Comparison of ENCODE assay signal across 16 cellular contexts in genomic region chr4:157992948-157993839, GRCh38.
DNase-seq lines count a peak whose midpoint lies in the region; ATAC-seq, FAIRE-seq and TF ChIP-seq lines count a peak whose summit lies in the region.
"Had no signal": no experiment of that assay in that cellular context is flagged by ENCODE, and none has a peak within 500 bp of the region (broad histone marks: within the 10 kb centered on the region; RNA-seq: fewer than 3 reads in every experiment).

No MANE protein-coding gene starts in this region.

- TF ChIP-seq POLR2A in A549 (IDR thresholded peaks at IDR 0.05; ENCODE audit: low read length) (no peak), gastrocnemius medialis (IDR thresholded peaks at IDR 0.05) (no peak)

- intact Hi-C loops in dendritic cell treated with granulocyte-macrophage colony-stimulating factor and Interleukin-4, amounts not matched to agents 40 ng/mL and 50 ng/mL, for 4 days (cut with micrococcal nuclease), result loop anchor here (1.0 to 5.0 kb wide), 5 partner anchors 14 to 634 kb away; partner anchors contain the start of gene GASK1B
- intact Hi-C loops in gastrocnemius medialis (cut with DNase I; ENCODE audit: low total_unique reads), result loop anchor here (1.0 to 2.0 kb wide), 2 partner anchors 179 to 262 kb away; no protein-coding TSS in a partner anchor

- peak overlapping the region; percentile 43 for H3K27ac Mint-ChIP-seq in dendritic cell treated with granulocyte-macrophage colony-stimulating factor and Interleukin-4, amounts not matched to agents 40 ng/mL and 50 ng/mL, for 4 days
- no peak overlapping the region for H3K27ac Mint-ChIP-seq in glutamatergic neuron (ENCODE audit: unreplicated experiment)
- H3K27ac Mint-ChIP-seq: activated CD4-positive, alpha-beta T cell treated with anti-CD3 and anti-CD28 coated beads for 36 hours; activated naive CD8-positive, alpha-beta T cell treated with anti-CD3 and anti-CD28 coated beads for 36 hours had no signal

- peak overlapping the region; percentile 61 for H3K4me2 ChIP-seq in A549

- DNase-seq in A549 (ENCODE audit: low read depth in 1 of 2, low spot score in 1 of 2), result no peak
- peak; percentile 8 for DNase-seq in DMS153 treated with DMSO at 0.1 percent for 48 hours (lab: John Stamatoyannopoulos, UW; ENCODE audit: unreplicated experiment)
- no peak for DNase-seq in gastrocnemius medialis
- DNase-seq in NAMALWA (ENCODE audit: low spot score), result no peak
- no peak for DNase-seq in Ammon's horn (ENCODE audit: low spot score)
- DNase-seq in glutamatergic neuron, result no peak
- DNase-seq: activated CD4-positive, alpha-beta T cell treated with anti-CD3 and anti-CD28 coated beads for 36 hours; activated naive CD8-positive, alpha-beta T cell treated with anti-CD3 and anti-CD28 coated beads for 36 hours; GM23248; Karpas-422; NCI-H1092; NCI-H2107; NCI-H526 treated with DMSO at 0.1 percent for 48 hours; SHP77 had no signal

- no peaks in the 10 kb centered on the region for H3K9me3 ChIP-seq in A549
- H3K9me3 ChIP-seq in gastrocnemius medialis, result no peaks in the 10 kb centered on the region

- H3K36me3 ChIP-seq in gastrocnemius medialis, result no peaks in the 10 kb centered on the region

- peak overlapping the region in 1 of 2 experiments; percentile 77; a peak in 2 of 6 replicates for H3K27ac ChIP-seq in A549
- H3K27ac ChIP-seq in gastrocnemius medialis, result peak overlapping the region in 3 of 4 donors; percentile 32 to 56 (median 52)
- H3K27ac ChIP-seq: GM23248 had no signal

- in situ Hi-C loops in gastrocnemius medialis (cut with MboI; ENCODE audit: low sequenced_read_pairs in 4 of 4), result loop anchor here (5.0 to 25.0 kb wide), 6 partner anchors 174 to 644 kb away; partner anchors contain the start of gene GASK1B (in 2 of the 4)

- TF ChIP-seq EP300 in A549 (IDR thresholded peaks at IDR 0.05), result no peak

- H3K4me1 Mint-ChIP-seq in dendritic cell treated with granulocyte-macrophage colony-stimulating factor and Interleukin-4, amounts not matched to agents 40 ng/mL and 50 ng/mL, for 4 days (ENCODE audit: low read depth), result peaks cover 47% of the 10 kb centered on the region
- no peaks in the 10 kb centered on the region for H3K4me1 Mint-ChIP-seq in glutamatergic neuron (ENCODE audit: low read depth, unreplicated experiment)
- H3K4me1 Mint-ChIP-seq: activated CD4-positive, alpha-beta T cell treated with anti-CD3 and anti-CD28 coated beads for 36 hours; activated naive CD8-positive, alpha-beta T cell treated with anti-CD3 and anti-CD28 coated beads for 36 hours had no signal

- H3K4me1 ChIP-seq in A549 (peaks cover 25% of the 10 kb centered on the region; the same call in 2 of the 3 replicates), gastrocnemius medialis (peaks cover 0 to 5% of the 10 kb centered on the region in 2 donors)

- CTCF ChIA-PET in A549 (lab: Yijun Ruan, JAX), result interaction anchor here (1.3 to 1.7 kb wide), 2 partner anchors 178 to 179 kb away, joined by 3 to 4 read pairs; partner anchors contain the start of gene GASK1B

- TF ChIP-seq CTCF in A549 (IDR thresholded peaks at IDR 0.05), result no peak
- no peak for TF ChIP-seq CTCF in gastrocnemius medialis (IDR thresholded peaks at IDR 0.05 in 4 of 5, conservative IDR thresholded peaks at IDR 0.05 in 1 of 5)
- no peak for TF ChIP-seq CTCF in glutamatergic neuron (IDR thresholded peaks at IDR 0.05; ENCODE audit: partially characterized antibody, unreplicated experiment)

- no peak for TF ChIP-seq RAD21 in A549 (conservative IDR thresholded peaks at IDR 0.05 in 1 of 2, IDR thresholded peaks at IDR 0.05 in 1 of 2)

- H3K4me3 ChIP-seq in A549 (no peak overlapping the region), gastrocnemius medialis (no peak overlapping the region)

- no peaks in the 10 kb centered on the region for H3K36me3 Mint-ChIP-seq in dendritic cell treated with granulocyte-macrophage colony-stimulating factor and Interleukin-4, amounts not matched to agents 40 ng/mL and 50 ng/mL, for 4 days (ENCODE audit: low read depth)
- H3K36me3 Mint-ChIP-seq in glutamatergic neuron (ENCODE audit: unreplicated experiment), result no peaks in the 10 kb centered on the region
- H3K36me3 Mint-ChIP-seq: activated naive CD8-positive, alpha-beta T cell treated with anti-CD3 and anti-CD28 coated beads for 36 hours had no signal

- POLR2A ChIA-PET in A549 (lab: Yijun Ruan, JAX), result no interaction called here

- no peak for FAIRE-seq in A549 (lab: Jason Lieb, UNC)

- WGBS in A549 (ENCODE audit: missing lambda C conversion rate), result 62% methylated on average over 4 of the region's 4 CpGs

- H3K27me3 ChIP-seq in gastrocnemius medialis, result no peaks in the 10 kb centered on the region

- no peak overlapping the region for H3K4me3 Mint-ChIP-seq in dendritic cell treated with granulocyte-macrophage colony-stimulating factor and Interleukin-4, amounts not matched to agents 40 ng/mL and 50 ng/mL, for 4 days
- H3K4me3 Mint-ChIP-seq in glutamatergic neuron (ENCODE audit: unreplicated experiment), result no peak overlapping the region
- H3K4me3 Mint-ChIP-seq: activated CD4-positive, alpha-beta T cell treated with anti-CD3 and anti-CD28 coated beads for 36 hours; activated naive CD8-positive, alpha-beta T cell treated with anti-CD3 and anti-CD28 coated beads for 36 hours had no signal

- H3K27me3 Mint-ChIP-seq in dendritic cell treated with granulocyte-macrophage colony-stimulating factor and Interleukin-4, amounts not matched to agents 40 ng/mL and 50 ng/mL, for 4 days, result no peaks in the 10 kb centered on the region
- H3K27me3 Mint-ChIP-seq in glutamatergic neuron (ENCODE audit: unreplicated experiment), result no peaks in the 10 kb centered on the region
- H3K27me3 Mint-ChIP-seq: activated CD4-positive, alpha-beta T cell treated with anti-CD3 and anti-CD28 coated beads for 36 hours; activated naive CD8-positive, alpha-beta T cell treated with anti-CD3 and anti-CD28 coated beads for 36 hours had no signal

- H3K9me3 Mint-ChIP-seq in dendritic cell treated with granulocyte-macrophage colony-stimulating factor and Interleukin-4, amounts not matched to agents 40 ng/mL and 50 ng/mL, for 4 days, result no peaks in the 10 kb centered on the region
- no peaks in the 10 kb centered on the region for H3K9me3 Mint-ChIP-seq in glutamatergic neuron (ENCODE audit: unreplicated experiment)
- H3K9me3 Mint-ChIP-seq: activated naive CD8-positive, alpha-beta T cell treated with anti-CD3 and anti-CD28 coated beads for 36 hours had no signal

- no peak for ATAC-seq in A549
- no peak for ATAC-seq in gastrocnemius medialis
- no peak for ATAC-seq in SK-N-SH treated with all-trans-retinoic acid at 6 μM for 48 hours
- ATAC-seq: activated CD4-positive, alpha-beta T cell treated with anti-CD3 and anti-CD28 coated beads for 36 hours had no signal

TF ChIP-seq in A549, 52 proteins besides CTCF, POLR2A, EP300 and RAD21:
- TF ChIP-seq BCL3 (IDR thresholded peaks at IDR 0.05), result no peak
- no peak for TF ChIP-seq NPAS2 (CRISPR knock-in tag; IDR thresholded peaks at IDR 0.05; ENCODE audit: borderline replicate concordance)
- no peak for TF ChIP-seq HDAC2 (IDR thresholded peaks at IDR 0.05)

TF ChIP-seq in SK-N-SH treated with all-trans-retinoic acid at 6 μM for 48 hours, 23 proteins besides CTCF, POLR2A, EP300 and RAD21:
- no peak for TF ChIP-seq ZC3H10 (CRISPR knock-in tag; IDR thresholded peaks at IDR 0.05)
- no peak for TF ChIP-seq SNAI2 (CRISPR knock-in tag; IDR thresholded peaks at IDR 0.05)
- TF ChIP-seq ARNTL (CRISPR knock-in tag; IDR thresholded peaks at IDR 0.05; ENCODE audit: borderline replicate concordance, low read depth), result no peak
- no peak for TF ChIP-seq GLIS3 (CRISPR knock-in tag; IDR thresholded peaks at IDR 0.05)
- no peak for TF ChIP-seq ZFP30 (CRISPR knock-in tag; IDR thresholded peaks at IDR 0.05)
- no peak for TF ChIP-seq BACH2 (CRISPR knock-in tag; IDR thresholded peaks at IDR 0.05; ENCODE audit: borderline replicate concordance)
- no peak for TF ChIP-seq PATZ1 (CRISPR knock-in tag; IDR thresholded peaks at IDR 0.05; ENCODE audit: borderline replicate concordance)
- TF ChIP-seq POU6F1 (CRISPR knock-in tag; IDR thresholded peaks at IDR 0.05; ENCODE audit: borderline replicate concordance, low read depth), result no peak
- no peak for TF ChIP-seq ESRRG (CRISPR knock-in tag; IDR thresholded peaks at IDR 0.05)
- no peak for TF ChIP-seq PPARA (CRISPR knock-in tag; IDR thresholded peaks at IDR 0.05; ENCODE audit: borderline replicate concordance)
- TF ChIP-seq CSDC2 (CRISPR knock-in tag; IDR thresholded peaks at IDR 0.05), result no peak
